19 cellular contexts compared by ENCODE assay signal in genomic region chr5:114782869-114783268, GRCh38.
DNase-seq lines count a peak whose midpoint lies in the region; ATAC-seq, FAIRE-seq and TF ChIP-seq lines count a peak whose summit lies in the region.
"Had no signal": no experiment of that assay in that cellular context is flagged by ENCODE, and none has a peak within 500 bp of the region (broad histone marks: within the 10 kb centered on the region; RNA-seq: fewer than 3 reads in every experiment).

No MANE protein-coding gene starts in this region.

- intact Hi-C loops in HepG2 (cut with micrococcal nuclease; ENCODE audit: unreplicated experiment) = no loop called here
- intact Hi-C loops in upper lobe of right lung (cut with DNase I) = no loop called here

- no peaks in the 10 kb centered on the region for H3K36me3 Mint-ChIP-seq in endothelial cell (ENCODE audit: low read depth, unreplicated experiment)
- H3K36me3 Mint-ChIP-seq: CD8-positive, alpha-beta T cell; stimulated activated effector memory CD8-positive, alpha-beta T cell treated with anti-CD3 and anti-CD28 coated beads, Interleukin-12 subunit alpha, Interleukin-12 subunit beta, amount 100 ng/mL, for 72 hours had no signal

- H3K27me3 ChIP-seq in HepG2 (ENCODE audit: control insufficient read depth in 1 of 2, insufficient read depth in 2 of 2, low read length in 2 of 2) = no peaks in the 10 kb centered on the region
- no peaks in the 10 kb centered on the region for H3K27me3 ChIP-seq in upper lobe of right lung
- H3K27me3 ChIP-seq: vagina had no signal

- H3K4me3 ChIP-seq in HepG2 (replicated peaks in 1 of 3; ENCODE audit: insufficient read depth in 1 of 3, low read depth in 2 of 3, low read length in 3 of 3) (no peak overlapping the region), upper lobe of right lung (no peak overlapping the region)
- H3K4me3 ChIP-seq: vagina had no signal

- ATAC-seq in HepG2 (peak; percentile 57), upper lobe of right lung (peak; percentile 64), GM19455 (IDR thresholded peaks at IDR 0.05; ENCODE audit: unreplicated experiment) (no peak), HG03135 (IDR thresholded peaks at IDR 0.05; ENCODE audit: unreplicated experiment) (no peak)
- ATAC-seq: CD8-positive, alpha-beta T cell; stimulated activated effector memory CD8-positive, alpha-beta T cell treated with anti-CD3 and anti-CD28 coated beads, Interleukin-12 subunit alpha, Interleukin-12 subunit beta, amount 100 ng/mL, for 72 hours had no signal

- in situ Hi-C loops in HepG2 (cut with HindIII; ENCODE audit: extremely low pct_ligation_motif_present, low pct_unique_long_range_greater_than_20kb) = loop anchor here (25.0 kb wide), 1 partner anchor 279 kb away; no protein-coding TSS in a partner anchor

- BruUV-seq in HepG2 (replicated peaks; lab: Mats Ljungman, UMichigan) = no TSS peak

- no peak overlapping the region for H3K27ac Mint-ChIP-seq in endothelial cell (ENCODE audit: unreplicated experiment)
- H3K27ac Mint-ChIP-seq: activated T-helper 2 cell treated with anti-CD3 and anti-CD28 coated beads, Interferon-gamma antibody, Interleukin-2, Interleukin-4, amounts not matched to agents 10 μg/mL and 5 μg/mL and 100 μg/mL, durations not matched to agents 14 hours and 24 hours and 36 hours; CD8-positive, alpha-beta T cell; stimulated activated effector memory CD8-positive, alpha-beta T cell treated with anti-CD3 and anti-CD28 coated beads, Interleukin-12 subunit alpha, Interleukin-12 subunit beta, amount 100 ng/mL, for 72 hours had no signal

- FAIRE-seq in HepG2 (lab: Jason Lieb, UNC) = no peak
- FAIRE-seq: astrocyte, G401.6 had no signal

- H3K4me3 Mint-ChIP-seq in endothelial cell (ENCODE audit: unreplicated experiment) = no peak overlapping the region
- H3K4me3 Mint-ChIP-seq: CD8-positive, alpha-beta T cell; stimulated activated effector memory CD8-positive, alpha-beta T cell treated with anti-CD3 and anti-CD28 coated beads, Interleukin-12 subunit alpha, Interleukin-12 subunit beta, amount 100 ng/mL, for 72 hours had no signal

- H3K9me3 ChIP-seq in HepG2 (ENCODE audit: low read length) = no peaks in the 10 kb centered on the region
- H3K9me3 ChIP-seq in upper lobe of right lung = no peaks in the 10 kb centered on the region
- H3K9me3 ChIP-seq: vagina had no signal

- H3K36me3 ChIP-seq in HepG2 (replicated peaks in 1 of 2; ENCODE audit: control insufficient read depth in 1 of 2, insufficient read depth in 2 of 2, low read length in 2 of 2) = no peaks in the 10 kb centered on the region
- no peaks in the 10 kb centered on the region for H3K36me3 ChIP-seq in upper lobe of right lung
- H3K36me3 ChIP-seq: vagina had no signal

- 29% methylated on average over 2 of the region's 8 CpGs for WGBS in HepG2 (ENCODE audit: low lambda C conversion rate)

- no peaks in the 10 kb centered on the region for H4K20me1 ChIP-seq in HepG2 (ENCODE audit: insufficient read depth, low read length)

- TF ChIP-seq EP300 in HepG2 (IDR thresholded peaks at IDR 0.05; ENCODE audit: low read depth in 2 of 2, low read length in 2 of 2) (no peak), HepG2 (CRISPR knock-in tag; IDR thresholded peaks at IDR 0.05; ENCODE audit: borderline replicate concordance) (no peak)

- TF ChIP-seq RAD21 in HepG2 (CRISPR knock-in tag; IDR thresholded peaks at IDR 0.05) = no peak

- peak; percentile 64 to 88 for DNase-seq in NCI-H446 (lab: John Stamatoyannopoulos, UW)
- DNase-seq in endothelial cell (ENCODE audit: low spot score) = peak; percentile 14
- no peak for DNase-seq in HepG2 (ENCODE audit: low spot score)
- DNase-seq in upper lobe of right lung = peak; percentile 65
- DNase-seq in NCI-H2196 treated with DMSO at 0.1 percent for 48 hours (lab: John Stamatoyannopoulos, UW; ENCODE audit: unreplicated experiment) = no peak
- DNase-seq: activated CD4-positive, alpha-beta T cell treated with anti-CD3 and anti-CD28 coated beads, Interleukin-2, amount 50 U/mL, for 48 hours; CD8-positive, alpha-beta T cell; NCI-H82; retina; SHP77; stimulated activated CD4-positive, alpha-beta T cell treated with anti-CD3 and anti-CD28 coated beads, Interleukin-4, amount 100 ng/mL, for 24 hours; T1000 had no signal

- no peak overlapping the region for H3K9ac ChIP-seq in HepG2 (ENCODE audit: insufficient read depth, low read depth, low read length)

- no peaks in the 10 kb centered on the region for H3K4me1 ChIP-seq in HepG2 (ENCODE audit: insufficient read depth, low read length)
- H3K4me1 ChIP-seq in upper lobe of right lung = no peaks in the 10 kb centered on the region
- H3K4me1 ChIP-seq: vagina had no signal

- POLR2A ChIA-PET in HepG2 (lab: Yijun Ruan, JAX) = no interaction called here

- CTCF ChIA-PET in HepG2 (lab: Yijun Ruan, JAX; ENCODE audit: low intra/inter-chr PET ratio, low total read pairs) = no interaction called here

- peaks cover 5% of the 10 kb centered on the region for H3K4me1 Mint-ChIP-seq in endothelial cell (ENCODE audit: unreplicated experiment)
- H3K4me1 Mint-ChIP-seq: stimulated activated effector memory CD8-positive, alpha-beta T cell treated with anti-CD3 and anti-CD28 coated beads, Interleukin-12 subunit alpha, Interleukin-12 subunit beta, amount 100 ng/mL, for 72 hours had no signal

- TF ChIP-seq CTCF in endothelial cell (IDR thresholded peaks at IDR 0.05; ENCODE audit: unreplicated experiment) (no peak), HepG2 (CRISPR knock-in tag; IDR thresholded peaks at IDR 0.05) (no peak), upper lobe of right lung (IDR thresholded peaks at IDR 0.05) (no peak)

- no peaks in the 10 kb centered on the region for H3K9me3 Mint-ChIP-seq in endothelial cell (ENCODE audit: unreplicated experiment)
- H3K9me3 Mint-ChIP-seq: activated T-helper 2 cell treated with anti-CD3 and anti-CD28 coated beads, Interferon-gamma antibody, Interleukin-2, Interleukin-4, amounts not matched to agents 10 μg/mL and 5 μg/mL and 100 μg/mL, durations not matched to agents 14 hours and 24 hours and 36 hours; CD8-positive, alpha-beta T cell; stimulated activated effector memory CD8-positive, alpha-beta T cell treated with anti-CD3 and anti-CD28 coated beads, Interleukin-12 subunit alpha, Interleukin-12 subunit beta, amount 100 ng/mL, for 72 hours had no signal

- peaks cover 1% of the 10 kb centered on the region for H3K27me3 Mint-ChIP-seq in endothelial cell (ENCODE audit: unreplicated experiment)

- no peak overlapping the region for H3K4me2 ChIP-seq in HepG2 (ENCODE audit: low read depth, low read length)

- H3K27ac ChIP-seq in HepG2 (ENCODE audit: extremely low read length, insufficient read depth, low read length) = no peak overlapping the region
- no peak overlapping the region for H3K27ac ChIP-seq in upper lobe of right lung
- H3K27ac ChIP-seq: vagina had no signal

- no peaks in the 10 kb centered on the region for H3K79me2 ChIP-seq in HepG2 (ENCODE audit: insufficient read depth, low read length)

- no peak overlapping the region for H2AFZ ChIP-seq in HepG2 (ENCODE audit: low read length)

- no peak for TF ChIP-seq POLR2A in HepG2 (IDR thresholded peaks at IDR 0.05; ENCODE audit: insufficient read depth in 1 of 2, low read depth in 2 of 2, low read length in 2 of 2)

TF ChIP-seq in HepG2, 621 proteins besides CTCF, POLR2A, EP300 and RAD21:
- TF ChIP-seq ZNF788 (CRISPR knock-in tag; IDR thresholded peaks at IDR 0.05; ENCODE audit: borderline replicate concordance) = no peak
- no peak for TF ChIP-seq ASH2L (IDR thresholded peaks at IDR 0.05; ENCODE audit: insufficient read length, low read depth, low read length)
- no peak for TF ChIP-seq LCORL (IDR thresholded peaks at IDR 0.05)
- no peak for TF ChIP-seq LCORL (CRISPR knock-in tag; IDR thresholded peaks at IDR 0.05)
- no peak for TF ChIP-seq TFDP1 (CRISPR knock-in tag; IDR thresholded peaks at IDR 0.05; ENCODE audit: borderline replicate concordance)
- TF ChIP-seq SALL2 (CRISPR knock-in tag; IDR thresholded peaks at IDR 0.05) = no peak
- no peak for TF ChIP-seq ZEB1 (IDR thresholded peaks at IDR 0.05; ENCODE audit: insufficient replicate concordance, low read depth)
- TF ChIP-seq SCMH1 (CRISPR knock-in tag; IDR thresholded peaks at IDR 0.05; ENCODE audit: borderline replicate concordance) = no peak
- TF ChIP-seq NR0B2 (CRISPR knock-in tag; IDR thresholded peaks at IDR 0.05) = no peak
- TF ChIP-seq MAFK (conservative IDR thresholded peaks at IDR 0.05 in 1 of 2, IDR thresholded peaks at IDR 0.05 in 1 of 2; ENCODE audit: low read length in 2 of 2) = no peak
- TF ChIP-seq SP140L (CRISPR knock-in tag; IDR thresholded peaks at IDR 0.05; ENCODE audit: borderline replicate concordance) = no peak
- TF ChIP-seq HNRNPH1 (optimal IDR thresholded peaks at IDR 0.05; ENCODE audit: low read depth, low read length) = no peak

Comparison
In these comparisons a context has a peak if more than half of its experiments do, and no peak if none do; other contexts are left out.
1. DNase-seq: peak in NCI-H446 (2 of 2), endothelial cell (single experiment) and upper lobe of right lung (single experiment); none in HepG2 (single experiment) and NCI-H2196 treated with DMSO at 0.1 percent for 48 hours (single experiment).
2. ATAC-seq: peak in HepG2 (single experiment) and upper lobe of right lung (single experiment); none in GM19455 (single experiment) and HG03135 (single experiment).